9 cellular contexts compared by ENCODE assay signal in the genomic region with DNA sequence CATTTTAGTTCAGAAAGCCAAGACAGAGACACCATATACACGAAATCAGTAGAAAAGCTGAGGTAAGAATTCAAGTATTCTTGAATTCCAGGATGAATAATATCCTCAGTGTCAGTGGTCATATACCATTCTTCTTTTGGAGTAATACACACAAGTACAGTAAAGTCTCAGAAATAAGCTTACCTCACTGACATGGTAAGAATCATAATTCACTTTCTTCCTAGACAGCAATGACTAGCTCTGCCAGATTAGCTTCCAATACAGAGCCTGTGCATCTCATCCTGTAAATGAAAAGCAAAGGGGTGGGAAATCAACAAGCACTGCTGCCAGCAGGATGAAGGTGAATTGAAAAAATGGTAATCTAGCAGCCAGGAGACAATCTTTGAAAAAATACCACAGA. TPM values are rescaled to one million over a fixed set of nuclear protein-coding genes. Genes with fewer than 3 reads are reported as not detected.
"Had no signal": no experiment of that assay in that cellular context is flagged by ENCODE, and none has a peak within 500 bp of the region (broad histone marks: within the 10 kb centered on the region; RNA-seq: fewer than 3 reads in every experiment).

No MANE protein-coding gene starts in this region.

- H3K27ac Mint-ChIP-seq: GM23338, H9 had no signal

- H3K4me1 Mint-ChIP-seq: GM23338, H9 had no signal

- H3K4me2 ChIP-seq: GM23338 had no signal

- H3K4me3 ChIP-seq: GM23338 had no signal

- FAIRE-seq: H1, H54, HTR-8/SVneo had no signal

- ATAC-seq: GM23338 had no signal

- H3K4me3 Mint-ChIP-seq: GM23338, H9 had no signal

- DNase-seq: H9, HCEC 1CT, IMR-90, KBM-7 had no signal

- H2AFZ ChIP-seq: GM23338 had no signal

RNA-seq across cellular contexts. Expression of a gene that starts 31.2 kb away (rescaled TPM):
- total RNA-seq: GM23338, H1, H9, HT-29, IMR-90 had no signal
- polyA plus RNA-seq: GM23338, H1, IMR-90 had no signal
